Comparison of ENCODE assay signal across 9 cellular contexts in genomic region chr19:12838893-12839656, GRCh38. TPM values are rescaled to one million over a fixed set of nuclear protein-coding genes. Genes with fewer than 3 reads are reported as not detected.
DNase-seq lines count a peak whose midpoint lies in the region; ATAC-seq and TF ChIP-seq lines count a peak whose summit lies in the region.
"Had no signal": no experiment of that assay in that cellular context is flagged by ENCODE, and none has a peak within 500 bp of the region (broad histone marks: within the 10 kb centered on the region; RNA-seq: fewer than 3 reads in every experiment).

No MANE protein-coding gene starts in this region.

- peaks cover 78 to 97% (median 91%) of the 10 kb centered on the region in 11 experiments for H3K27me3 ChIP-seq in BLaER1 treated with 17β-estradiol and CSF1 and Interleukin-3, amounts not matched to agents 10 nM and 100 nM
- H3K27me3 ChIP-seq in H9 (ENCODE audit: insufficient read depth, low read length) (peaks cover 3% of the 10 kb centered on the region; the same call in 1 of the 2 replicates), transverse colon (peaks cover 99% of the 10 kb centered on the region)

- no peak overlapping the region for H4K91ac ChIP-seq in H9 (ENCODE audit: insufficient read length, low read depth, low read length)

- H2BK5ac ChIP-seq in H9 (ENCODE audit: insufficient read length, low read length) = no peak overlapping the region

- peak overlapping the region in 7 of 11 experiments; percentile 23 to 66 (median 54); a peak in 9 of 22 replicates for H3K9ac ChIP-seq in BLaER1 treated with 17β-estradiol and CSF1 and Interleukin-3, amounts not matched to agents 10 nM and 100 nM
- H3K9ac ChIP-seq in H9 (ENCODE audit: extremely low read depth, insufficient read length, low read length) = no peak overlapping the region

- peaks cover 0 to 53% (median 11%) of the 10 kb centered on the region in 11 experiments; a peak in 15 of 22 replicates for H4K20me1 ChIP-seq in BLaER1 treated with 17β-estradiol and CSF1 and Interleukin-3, amounts not matched to agents 10 nM and 100 nM
- H4K20me1 ChIP-seq in H9 (ENCODE audit: control insufficient read depth, insufficient read depth, insufficient read length) = no peaks in the 10 kb centered on the region

- H3K79me2 ChIP-seq in H9 (ENCODE audit: insufficient read depth, low read length) = no peaks in the 10 kb centered on the region

- no peak overlapping the region for H3K4ac ChIP-seq in H9 (ENCODE audit: low read depth, low read length)

- peak overlapping the region; percentile 78 to 93 (median 88); a peak in 21 of 22 replicates for H3K4me2 ChIP-seq in BLaER1 treated with 17β-estradiol and CSF1 and Interleukin-3, amounts not matched to agents 10 nM and 100 nM
- peak overlapping the region; percentile 35 for H3K4me2 ChIP-seq in H9 (ENCODE audit: insufficient read depth, insufficient read length, low read length)

- no peak overlapping the region for H2BK120ac ChIP-seq in H9 (ENCODE audit: low read depth, low read length, poor library complexity, severe bottlenecking)

- peaks cover 42 to 43% of the 10 kb centered on the region in 2 experiments for H3K4me1 Mint-ChIP-seq in H9
- peaks cover 43% of the 10 kb centered on the region for H3K4me1 Mint-ChIP-seq in activated B cell treated with CpG ODN at 0.5 μM for 24 hours

- H3K9me3 ChIP-seq in BLaER1 treated with 17β-estradiol and CSF1 and Interleukin-3, amounts not matched to agents 10 nM and 100 nM (replicated peaks in 1 of 11) = peaks cover 0 to 12% (median 0%) of the 10 kb centered on the region in 11 experiments; a peak in 6 of 22 replicates
- H3K9me3 ChIP-seq in H9 (ENCODE audit: control insufficient read depth, low read depth, low read length) (no peaks in the 10 kb centered on the region), iPS-18c (ENCODE audit: control insufficient read depth, insufficient read depth, low read length) (peaks cover 4% of the 10 kb centered on the region), transverse colon (no peaks in the 10 kb centered on the region)

- no peak overlapping the region for H3K27ac Mint-ChIP-seq in H9
- peak overlapping the region; percentile 18 for H3K27ac Mint-ChIP-seq in activated B cell treated with CpG ODN at 0.5 μM for 24 hours

- no peak overlapping the region for H3K14ac ChIP-seq in H9 (ENCODE audit: insufficient read depth, low read length)

- intact Hi-C loops in activated B cell treated with CpG ODN at 0.5 μM for 24 hours (cut with micrococcal nuclease) (loop anchor here (5.0 kb wide), 1 partner anchor 263 kb away; the partner anchor contains the start of gene LYL1), transverse colon (cut with DNase I; ENCODE audit: low total_unique reads) (no loop called here)

- no peak for ATAC-seq in activated B cell treated with CpG ODN at 0.5 μM for 24 hours (ENCODE audit: low read depth)
- ATAC-seq in GM21737 (IDR thresholded peaks at IDR 0.05; ENCODE audit: unreplicated experiment) = no peak

- no peak overlapping the region for H3T11ph ChIP-seq in H9 (ENCODE audit: low read length)

- TF ChIP-seq POLR2A in transverse colon (IDR thresholded peaks at IDR 0.05) = no peak

- peaks cover 10% of the 10 kb centered on the region for H3K23me2 ChIP-seq in H9 (ENCODE audit: insufficient read length, low read depth, low read length, poor library complexity, severe bottlenecking)

- H3K4me3 ChIP-seq in BLaER1 treated with 17β-estradiol and CSF1 and Interleukin-3, amounts not matched to agents 10 nM and 100 nM = peak overlapping the region; percentile 50 to 70 (median 59)
- peak overlapping the region; percentile 62 for H3K4me3 ChIP-seq in iPS-18c (ENCODE audit: insufficient read depth, low read depth, low read length)
- peak overlapping the region in 1 of 4 donors; percentile 46 for H3K4me3 ChIP-seq in transverse colon

- DNase-seq in H9 = no peak
- DNase-seq in activated B cell treated with CpG ODN at 0.5 μM for 24 hours = no peak
- no peak for DNase-seq in transverse colon
- no peak for DNase-seq in AG20443 (ENCODE audit: low spot score)
- DNase-seq in DMS79 treated with DMSO at 0.1 percent for 48 hours (lab: John Stamatoyannopoulos, UW) = no peak

- CTCF ChIA-PET in activated B cell treated with CpG ODN at 0.5 μM for 24 hours (lab: Charles Lee) = no interaction called here

- H2BK12ac ChIP-seq in H9 (ENCODE audit: insufficient read length, low read depth, low read length) = no peak overlapping the region

- peaks cover 0 to 8% (median 8%) of the 10 kb centered on the region in 3 experiments; a peak in 6 of 7 replicates for H3K36me3 Mint-ChIP-seq in H9 (ENCODE audit: insufficient read depth in 1 of 3, low read depth in 3 of 3)
- H3K36me3 Mint-ChIP-seq in activated B cell treated with CpG ODN at 0.5 μM for 24 hours (ENCODE audit: low read depth) = no peaks in the 10 kb centered on the region

- H3K27me3 Mint-ChIP-seq in H9 (ENCODE audit: low read depth) (peaks cover 26% of the 10 kb centered on the region), activated B cell treated with CpG ODN at 0.5 μM for 24 hours (peaks cover 65% of the 10 kb centered on the region)

- H3K79me1 ChIP-seq in H9 (ENCODE audit: insufficient read depth, low read depth, low read length, poor library complexity, severe bottlenecking) = no peaks in the 10 kb centered on the region

- peak overlapping the region in 2 of 11 experiments; percentile 14 to 16; a peak in 2 of 22 replicates for H3K27ac ChIP-seq in BLaER1 treated with 17β-estradiol and CSF1 and Interleukin-3, amounts not matched to agents 10 nM and 100 nM
- H3K27ac ChIP-seq in H9 (ENCODE audit: insufficient read length, low read depth, low read length) (no peak overlapping the region), transverse colon (no peak overlapping the region)

- H4K5ac ChIP-seq in H9 (ENCODE audit: insufficient read length, low read depth, low read length) = no peak overlapping the region

- no peak overlapping the region for H3K56ac ChIP-seq in H9 (ENCODE audit: insufficient read length, low read depth, low read length)

- peaks cover 3 to 58% (median 48%) of the 10 kb centered on the region in 10 experiments; a peak in 19 of 20 replicates for H3K4me1 ChIP-seq in BLaER1 treated with 17β-estradiol and CSF1 and Interleukin-3, amounts not matched to agents 10 nM and 100 nM
- peaks cover 2% of the 10 kb centered on the region; the same call in 1 of the 2 replicates for H3K4me1 ChIP-seq in H9 (ENCODE audit: insufficient read depth, low read length)
- peaks cover 12 to 29% (median 25%) of the 10 kb centered on the region in 4 donors for H3K4me1 ChIP-seq in transverse colon

- H2AK5ac ChIP-seq in H9 (ENCODE audit: insufficient read length, low read length) = no peak overlapping the region

- in situ Hi-C loops in transverse colon (cut with MboI; ENCODE audit: low pct_ligation_motif_present in 1 of 4, low pct_unique_long_range_greater_than_20kb in 1 of 4, low sequenced_read_pairs in 3 of 4) = no loop called here

- H2BK20ac ChIP-seq in H9 (ENCODE audit: low read depth, low read length, poor library complexity, severe bottlenecking) = no peak overlapping the region

- POLR2A ChIA-PET in activated B cell treated with CpG ODN at 0.5 μM for 24 hours (lab: Charles Lee) = no interaction called here

- no CpG with 5 or more reads among the region's 19 CpGs for WGBS in H9 (ENCODE audit: extremely low coverage, insufficient read length, low lambda C conversion rate)
- 15% methylated on average over 18 of the region's 19 CpGs; no CpG with 5 or more reads in 1 of the 2 donors for WGBS in transverse colon (ENCODE audit: low coverage in 1 of 2), 2 donors

- H3K23ac ChIP-seq in H9 (ENCODE audit: insufficient read length, low read depth, low read length) = no peak overlapping the region

- no peaks in the 10 kb centered on the region for H3K36me3 ChIP-seq in BLaER1 treated with 17β-estradiol and CSF1 and Interleukin-3, amounts not matched to agents 10 nM and 100 nM
- H3K36me3 ChIP-seq in transverse colon = no peaks in the 10 kb centered on the region

- TF ChIP-seq EP300 in transverse colon (IDR thresholded peaks at IDR 0.05; ENCODE audit: low read depth) = no peak

- H2AFZ ChIP-seq in H9 (ENCODE audit: low read length) = no peak overlapping the region

- H4K8ac ChIP-seq in H9 (replicated peaks; ENCODE audit: insufficient read length, low read depth, low read length) = no peak overlapping the region

- no peak for TF ChIP-seq CTCF in H9 (conservative IDR thresholded peaks at IDR 0.05)
- TF ChIP-seq CTCF in activated B cell treated with CpG ODN at 0.5 μM for 24 hours (IDR thresholded peaks at IDR 0.05) = no peak
- no peak for TF ChIP-seq CTCF in transverse colon (IDR thresholded peaks at IDR 0.05)

- H3K18ac ChIP-seq in H9 (ENCODE audit: insufficient read length, low read depth, low read length) = no peak overlapping the region

- H3K4me3 Mint-ChIP-seq in H9 (peak overlapping the region; percentile 81 to 91), activated B cell treated with CpG ODN at 0.5 μM for 24 hours (peak overlapping the region; percentile 32)

- H3K9me3 Mint-ChIP-seq in H9 = no peaks in the 10 kb centered on the region; a peak in 1 of 5 replicates
- no peaks in the 10 kb centered on the region for H3K9me3 Mint-ChIP-seq in activated B cell treated with CpG ODN at 0.5 μM for 24 hours

- no peak overlapping the region for H2BK15ac ChIP-seq in H9 (ENCODE audit: low read depth, low read length)

RNA-seq across cellular contexts. Expression of gene MAST1, which starts 0.8 kb away (rescaled TPM):
- 11.8 and 15.1 TPM in 2 replicates for total RNA-seq in H9 (2021)
- 0.20 and 0.66 TPM in 2 replicates for total RNA-seq in activated B cell treated with CpG ODN at 0.5 μM for 24 hours
- 1 to 10 TPM in 1 of 4 donors, under 1 TPM in 2, not detected in 1; 0.64 to 2.4 (median 0.82) TPM for total RNA-seq in transverse colon

RNA-seq across cellular contexts. Expression of gene RTBDN, which starts 4.7 kb away (rescaled TPM):
- total RNA-seq in H9 (2021) (5.6 and 6.4 TPM in 2 replicates), activated B cell treated with CpG ODN at 0.5 μM for 24 hours (not detected in 2 replicates), transverse colon (not detected)
- total RNA-seq: fibroblast of villous mesenchyme had no signal

RNA-seq across cellular contexts. Expression of gene RNASEH2A, which starts 32.7 kb away (rescaled TPM):
- total RNA-seq in H9 (2021) (79.5 and 86.0 TPM in 2 replicates), activated B cell treated with CpG ODN at 0.5 μM for 24 hours (13.4 and 22.1 TPM in 2 replicates), transverse colon (10 to 100 TPM in 1 of 4 donors, 1 to 10 TPM in 2, not detected in 1; 2.7 to 17.5 (median 4.0) TPM)

RNA-seq across cellular contexts. Expression of gene THSD8, which starts 37.2 kb away (rescaled TPM):
- total RNA-seq in H9 (2021) (45.8 and 48.1 TPM in 2 replicates), activated B cell treated with CpG ODN at 0.5 μM for 24 hours (2.3 and 5.9 TPM in 2 replicates), transverse colon (1 to 10 TPM in 1 of 4 donors, not detected in 3; 1.6 TPM)
- total RNA-seq: fibroblast of villous mesenchyme had no signal

RNA-seq across cellular contexts. Expression of gene PRDX2, which starts 37.5 kb away (rescaled TPM):
- 468 and 485 TPM in 2 replicates for total RNA-seq in H9 (2021)
- 53.1 and 55.6 TPM in 2 replicates for total RNA-seq in activated B cell treated with CpG ODN at 0.5 μM for 24 hours
- 100 to 1,000 TPM; 172 to 357 (median 198) TPM for total RNA-seq in transverse colon
